Comparison of ENCODE assay signal across 8 cellular contexts in genomic region chr1:33036526-33037503, GRCh38. TPM values are rescaled to one million over a fixed set of nuclear protein-coding genes. Genes with fewer than 3 reads are reported as not detected.
DNase-seq lines count a peak whose midpoint lies in the region; ATAC-seq, FAIRE-seq and TF ChIP-seq lines count a peak whose summit lies in the region.

TSS of gene AK2 (minus strand) at chr1:33036883. CDS start at chr1:33036828, 55 bp downstream.

- ATAC-seq in HG03439 (IDR thresholded peaks at IDR 0.05; ENCODE audit: unreplicated experiment): peak; percentile 99

- no peaks in the 10 kb centered on the region for H3K9me3 Mint-ChIP-seq in chondrocyte (ENCODE audit: low read depth)

- TF ChIP-seq CTCF in chondrocyte (IDR thresholded peaks at IDR 0.05) (no peak), kidney (IDR thresholded peaks at IDR 0.05; ENCODE audit: borderline replicate concordance, extremely low read depth, insufficient read depth) (no peak)

- H3K36me3 ChIP-seq in kidney (ENCODE audit: control insufficient read depth in 1 of 2, insufficient read depth in 2 of 2, low read length in 2 of 2): peaks cover 0 to 7% of the 10 kb centered on the region in 2 donors

- intact Hi-C loops in kidney (cut with DNase I): no loop called here

- H3K36me3 Mint-ChIP-seq in chondrocyte (ENCODE audit: low read depth): no peaks in the 10 kb centered on the region

- H3K27me3 Mint-ChIP-seq in chondrocyte (ENCODE audit: low read depth): no peaks in the 10 kb centered on the region

- FAIRE-seq in kidney (lab: Jason Lieb, UNC): peak; percentile 91

- H3K27ac ChIP-seq in kidney (ENCODE audit: low read depth in 2 of 2, low read length in 2 of 2): peak within 1 kb of the TSS; percentile 86 to 92

- peak within 1 kb of the TSS; percentile 93 for H3K4me3 Mint-ChIP-seq in chondrocyte (ENCODE audit: unreplicated experiment)

- H3K9ac ChIP-seq in kidney (ENCODE audit: low read length in 2 of 2): peak within 1 kb of the TSS; percentile 68 to 97

- peak within 1 kb of the TSS; percentile 96 for H3K27ac Mint-ChIP-seq in chondrocyte (ENCODE audit: unreplicated experiment)

- peaks cover 9 to 22% of the 10 kb centered on the region in 2 donors for H3K4me1 ChIP-seq in kidney (ENCODE audit: control insufficient read depth in 1 of 2, insufficient read depth in 1 of 2, low read depth in 1 of 2, low read length in 2 of 2)

- H3K9me3 ChIP-seq in kidney (ENCODE audit: control insufficient read depth in 1 of 2, low read length in 2 of 2): no peaks in the 10 kb centered on the region

- TF ChIP-seq POLR2A in GM19193 (IDR thresholded peaks at IDR 0.05; ENCODE audit: extremely low read depth, insufficient read depth, insufficient read length): peak; percentile 74

- H3K4me1 Mint-ChIP-seq in chondrocyte (ENCODE audit: low read depth): peaks cover 31% of the 10 kb centered on the region

- H3K4me3 ChIP-seq in kidney (ENCODE audit: low read length in 2 of 2): peak within 1 kb of the TSS; percentile 89 to 92

- DNase-seq in AML-193 (lab: John Stamatoyannopoulos, UW): peak; percentile 99
- peak; percentile 100 for DNase-seq in NCI-H510A treated with DMSO at 0.1 percent for 48 hours (lab: John Stamatoyannopoulos, UW)
- peak; percentile 86 to 94 for DNase-seq in activated CD4-positive, alpha-beta T cell treated with anti-CD3 and anti-CD28 coated beads for 24 hours (ENCODE audit: low read depth in 2 of 2)
- peak; percentile 98 for DNase-seq in chondrocyte (ENCODE audit: low spot score)
- peak; percentile 98 for DNase-seq in kidney
- DNase-seq in stimulated activated CD4-positive, alpha-beta T cell treated with anti-CD3 and anti-CD28 coated beads, Interleukin-15, amount 100 ng/mL, for 24 hours: peak; percentile 96

RNA-seq across cellular contexts. Expression of gene AK2, which starts in this region (rescaled TPM):
- total RNA-seq in chondrocyte: 86.1 to 98.9 TPM (median 94.9 TPM) in 3 replicates
- 172 TPM for total RNA-seq in kidney
- polyA plus RNA-seq in kidney (ENCODE audit: insufficient read depth, low read depth, low replicate concordance): 334 TPM

Comparison
In these comparisons a context has a peak if more than half of its experiments do, and no peak if none do; other contexts are left out.
1. Peak in every context shown above with its lines: DNase-seq, ATAC-seq, H3K4me3 ChIP-seq and H3K27ac ChIP-seq.